Comparison of ENCODE assay signal across 22 cellular contexts in genomic region chr4:40881096-40881495, GRCh38.
DNase-seq lines count a peak whose midpoint lies in the region; ATAC-seq and TF ChIP-seq lines count a peak whose summit lies in the region.
"Had no signal": no experiment of that assay in that cellular context is flagged by ENCODE, and none has a peak within 500 bp of the region (broad histone marks: within the 10 kb centered on the region; RNA-seq: fewer than 3 reads in every experiment).

No MANE protein-coding gene starts in this region.

- no peak overlapping the region for H3K4me3 ChIP-seq in thoracic aorta
- H3K4me3 ChIP-seq: BLaER1, HAP-1, Peyer's patch had no signal

- peaks cover 4 to 50% of the 10 kb centered on the region in 2 donors for H3K4me1 ChIP-seq in thoracic aorta (ENCODE audit: control insufficient read depth in 1 of 2, low read depth in 2 of 2)
- H3K4me1 ChIP-seq: HAP-1, Peyer's patch had no signal

- H3K4me1 Mint-ChIP-seq in WTC11, result no peaks in the 10 kb centered on the region
- H3K4me1 Mint-ChIP-seq in stimulated activated effector memory CD8-positive, alpha-beta T cell treated with anti-CD3 and anti-CD28 coated beads, Interleukin-12 subunit alpha, Interleukin-12 subunit beta, amount 100 ng/mL, for 72 hours, result no peaks in the 10 kb centered on the region
- no peaks in the 10 kb centered on the region for H3K4me1 Mint-ChIP-seq in activated CD4-positive, alpha-beta memory T cell treated with anti-CD3 and anti-CD28 coated beads for 36 hours (ENCODE audit: low read depth)
- H3K4me1 Mint-ChIP-seq: IgD-negative memory B cell had no signal

- no peak overlapping the region for H3K4me3 Mint-ChIP-seq in WTC11
- H3K4me3 Mint-ChIP-seq in stimulated activated effector memory CD8-positive, alpha-beta T cell treated with anti-CD3 and anti-CD28 coated beads, Interleukin-12 subunit alpha, Interleukin-12 subunit beta, amount 100 ng/mL, for 72 hours, result no peak overlapping the region
- H3K4me3 Mint-ChIP-seq in activated CD4-positive, alpha-beta memory T cell treated with anti-CD3 and anti-CD28 coated beads for 36 hours, result no peak overlapping the region
- H3K4me3 Mint-ChIP-seq: CD4-positive, alpha-beta T cell; HFFc6; IgD-negative memory B cell had no signal

- peak overlapping the region; percentile 11; the same call in 1 of the 2 replicates for H3K27ac Mint-ChIP-seq in WTC11
- no peak overlapping the region for H3K27ac Mint-ChIP-seq in stimulated activated effector memory CD8-positive, alpha-beta T cell treated with anti-CD3 and anti-CD28 coated beads, Interleukin-12 subunit alpha, Interleukin-12 subunit beta, amount 100 ng/mL, for 72 hours
- H3K27ac Mint-ChIP-seq in activated CD4-positive, alpha-beta memory T cell treated with anti-CD3 and anti-CD28 coated beads for 36 hours, result no peak overlapping the region
- H3K27ac Mint-ChIP-seq: CD4-positive, alpha-beta T cell; HFFc6 had no signal

- no peaks in the 10 kb centered on the region for H3K27me3 ChIP-seq in thoracic aorta (replicated peaks; ENCODE audit: insufficient read depth)
- H3K27me3 ChIP-seq: BLaER1, Peyer's patch had no signal

- POLR2A ChIA-PET in WTC11 (lab: Charles Lee), result interaction anchor here (0.6 kb wide), 1 partner anchor 382 kb away, joined by 3 read pairs; no protein-coding TSS in a partner anchor
- POLR2A ChIA-PET in activated CD4-positive, alpha-beta memory T cell treated with anti-CD3 and anti-CD28 coated beads for 36 hours (lab: Charles Lee), result no interaction called here

- peak; percentile 6 for DNase-seq in EL
- no peak for DNase-seq in WTC11 (ENCODE audit: low spot score)
- DNase-seq in foreskin melanocyte, result peak; percentile 64
- DNase-seq in thoracic aorta (ENCODE audit: low spot score), result no peak
- no peak for DNase-seq in stimulated activated effector memory CD8-positive, alpha-beta T cell treated with anti-CD3 and anti-CD28 coated beads, Interleukin-12 subunit alpha, Interleukin-12 subunit beta, amount 100 ng/mL, for 72 hours (ENCODE audit: low spot score in 2 of 2)
- DNase-seq in GM13977 (ENCODE audit: low spot score), result no peak
- DNase-seq in activated CD4-positive, alpha-beta memory T cell treated with anti-CD3 and anti-CD28 coated beads for 36 hours, result no peak
- DNase-seq: CD4-positive, alpha-beta T cell; GOT3; HFFc6; NCI-H1048; NCI-H1417 treated with DMSO at 0.1 percent for 48 hours; NCI-H1694 treated with DMSO at 0.1 percent for 48 hours; NCI-H2227 treated with DMSO at 0.1 percent for 48 hours; NCI-H510A; NCI-H69; Peyer's patch had no signal

- no peaks in the 10 kb centered on the region for H3K27me3 Mint-ChIP-seq in WTC11 (ENCODE audit: low read depth)
- peaks cover 49% of the 10 kb centered on the region for H3K27me3 Mint-ChIP-seq in activated CD4-positive, alpha-beta memory T cell treated with anti-CD3 and anti-CD28 coated beads for 36 hours

- in situ Hi-C loops in GM13977 (cut with MboI; ENCODE audit: low pct_unique_long_range_greater_than_20kb, low sequenced_read_pairs, unreplicated experiment), result no loop called here

- ATAC-seq in WTC11 (no peak), thoracic aorta (ENCODE audit: insufficient number of reproducible peaks, low FRiP score, low read depth) (no peak), HG02759 (IDR thresholded peaks at IDR 0.05; ENCODE audit: unreplicated experiment) (no peak)
- no peak for ATAC-seq in stimulated activated effector memory CD8-positive, alpha-beta T cell treated with anti-CD3 and anti-CD28 coated beads, Interleukin-12 subunit alpha, Interleukin-12 subunit beta, amount 100 ng/mL, for 72 hours

- no peaks in the 10 kb centered on the region for H3K9me3 Mint-ChIP-seq in WTC11
- no peaks in the 10 kb centered on the region for H3K9me3 Mint-ChIP-seq in stimulated activated effector memory CD8-positive, alpha-beta T cell treated with anti-CD3 and anti-CD28 coated beads, Interleukin-12 subunit alpha, Interleukin-12 subunit beta, amount 100 ng/mL, for 72 hours
- no peaks in the 10 kb centered on the region for H3K9me3 Mint-ChIP-seq in activated CD4-positive, alpha-beta memory T cell treated with anti-CD3 and anti-CD28 coated beads for 36 hours
- H3K9me3 Mint-ChIP-seq: CD4-positive, alpha-beta T cell; HFFc6; IgD-negative memory B cell had no signal

- TF ChIP-seq CTCF in WTC11 (IDR thresholded peaks at IDR 0.05) (no peak), thoracic aorta (IDR thresholded peaks at IDR 0.05) (no peak), GM13977 (IDR thresholded peaks at IDR 0.05; ENCODE audit: extremely low read depth, insufficient read depth, missing control alignments) (no peak)

- no peaks in the 10 kb centered on the region for H3K36me3 ChIP-seq in thoracic aorta
- H3K36me3 ChIP-seq: HAP-1 had no signal

- H3K9me3 ChIP-seq in thoracic aorta, result no peaks in the 10 kb centered on the region
- H3K9me3 ChIP-seq: BLaER1, HAP-1, Peyer's patch had no signal

- intact Hi-C loops in activated CD4-positive, alpha-beta memory T cell treated with anti-CD3 and anti-CD28 coated beads for 36 hours (cut with micrococcal nuclease), result no loop called here

- peaks cover 8% of the 10 kb centered on the region; the same call in 1 of the 2 replicates for H3K36me3 Mint-ChIP-seq in WTC11
- no peaks in the 10 kb centered on the region for H3K36me3 Mint-ChIP-seq in stimulated activated effector memory CD8-positive, alpha-beta T cell treated with anti-CD3 and anti-CD28 coated beads, Interleukin-12 subunit alpha, Interleukin-12 subunit beta, amount 100 ng/mL, for 72 hours
- H3K36me3 Mint-ChIP-seq in activated CD4-positive, alpha-beta memory T cell treated with anti-CD3 and anti-CD28 coated beads for 36 hours, result no peaks in the 10 kb centered on the region

- CTCF ChIA-PET in WTC11 (lab: Charles Lee), result interaction anchor here (0.6 to 4.3 kb wide), 2 partner anchors 16 to 21 kb away, joined by 6 to 24 read pairs; no protein-coding TSS in a partner anchor
- CTCF ChIA-PET in activated CD4-positive, alpha-beta memory T cell treated with anti-CD3 and anti-CD28 coated beads for 36 hours (lab: Charles Lee), result interaction anchor here (3.0 kb wide), 1 partner anchor 16 kb away, joined by 15 read pairs; no protein-coding TSS in a partner anchor

- peak overlapping the region; percentile 75 to 92 for H3K27ac ChIP-seq in thoracic aorta
- H3K27ac ChIP-seq: BLaER1, KMS-11, Peyer's patch had no signal

TF ChIP-seq in WTC11, 78 proteins besides CTCF, POLR2A, EP300 and RAD21:
- TF ChIP-seq ATF1 (CRISPR knock-in tag; IDR thresholded peaks at IDR 0.05) (no peak), SMAD4 (CRISPR knock-in tag; IDR thresholded peaks at IDR 0.05) (no peak), AR (CRISPR knock-in tag; IDR thresholded peaks at IDR 0.05) (no peak), NFYB (CRISPR knock-in tag; conservative IDR thresholded peaks at IDR 0.05; ENCODE audit: low read depth) (no peak), EMX1 (CRISPR knock-in tag; IDR thresholded peaks at IDR 0.05) (no peak), GRHL2 (CRISPR knock-in tag; IDR thresholded peaks at IDR 0.05; ENCODE audit: insufficient replicate concordance, severe bottlenecking) (no peak), CDX4 (CRISPR knock-in tag; IDR thresholded peaks at IDR 0.05; ENCODE audit: borderline replicate concordance) (no peak), IRF2 (CRISPR knock-in tag; IDR thresholded peaks at IDR 0.05; ENCODE audit: borderline replicate concordance, low read depth) (no peak), ELF4 (CRISPR knock-in tag; IDR thresholded peaks at IDR 0.05; ENCODE audit: low read depth) (no peak), NFE2L1 (CRISPR knock-in tag; IDR thresholded peaks at IDR 0.05) (no peak), RORB (CRISPR knock-in tag; IDR thresholded peaks at IDR 0.05) (no peak), ATF3 (CRISPR knock-in tag; conservative IDR thresholded peaks at IDR 0.05) (no peak)

Comparison
In these comparisons a context has a peak if more than half of its experiments do, and no peak if none do; other contexts are left out.
1. DNase-seq: peak in EL (single experiment) and foreskin melanocyte (single experiment); none in WTC11 (single experiment), thoracic aorta (single experiment), stimulated activated effector memory CD8-positive, alpha-beta T cell treated with anti-CD3 and anti-CD28 coated beads, Interleukin-12 subunit alpha, Interleukin-12 subunit beta, amount 100 ng/mL, for 72 hours (0 of 2), GM13977 (single experiment) and activated CD4-positive, alpha-beta memory T cell treated with anti-CD3 and anti-CD28 coated beads for 36 hours (single experiment).